ENCODE assay signal across 21 cellular contexts in the genomic region with DNA sequence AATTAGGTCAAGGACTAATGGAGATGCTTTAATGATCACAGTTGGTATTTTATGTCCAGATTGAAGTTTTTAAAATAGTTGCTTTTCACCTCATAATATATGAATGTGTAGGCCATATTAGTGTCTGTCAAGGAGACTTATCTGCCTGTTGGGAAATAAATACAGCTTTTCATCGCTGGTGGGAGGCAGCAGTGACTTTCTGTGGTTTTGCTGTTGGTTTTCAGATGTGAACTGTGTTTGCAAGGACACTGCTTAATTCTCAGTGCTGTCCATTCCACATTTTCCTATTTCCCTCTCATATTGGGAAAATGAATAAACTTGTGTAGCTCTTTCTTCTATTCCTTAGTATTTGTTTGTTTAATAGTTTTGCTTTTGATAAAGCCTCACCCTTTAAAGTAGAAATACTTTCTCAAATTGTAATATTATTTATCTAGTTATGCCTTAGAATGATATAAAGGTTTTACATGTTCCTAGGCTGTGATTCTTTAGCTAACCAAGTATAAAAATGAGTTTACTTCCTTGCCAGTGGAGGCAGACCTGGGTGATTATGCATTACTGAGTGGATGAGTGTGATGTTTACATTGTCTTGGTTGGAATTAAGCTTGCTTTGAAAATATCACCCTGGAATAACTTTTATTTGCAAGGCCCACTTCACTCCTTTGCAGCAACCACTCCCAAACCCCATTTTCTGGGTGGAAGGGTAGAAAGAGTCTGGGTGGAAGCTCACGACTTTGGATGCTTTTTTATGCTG. TPM values are rescaled to one million over a fixed set of nuclear protein-coding genes. Genes with fewer than 3 reads are reported as not detected.
DNase-seq lines count a peak whose midpoint lies in the region; ATAC-seq, FAIRE-seq and TF ChIP-seq lines count a peak whose summit lies in the region.
"Had no signal": no experiment of that assay in that cellular context is flagged by ENCODE, and none has a peak within 500 bp of the region (broad histone marks: within the 10 kb centered on the region; RNA-seq: fewer than 3 reads in every experiment).

No MANE protein-coding gene starts in this region.

- H3K27ac ChIP-seq in A549: peak overlapping the region; percentile 81 to 90
- H3K27ac ChIP-seq: BLaER1, brain microvascular endothelial cell, foreskin keratinocyte had no signal

- no peak for ATAC-seq in A549
- ATAC-seq in GM18511 (IDR thresholded peaks at IDR 0.05; ENCODE audit: unreplicated experiment): no peak
- ATAC-seq: activated CD8-positive, alpha-beta T cell treated with anti-CD3 and anti-CD28 coated beads, Interleukin-2, amount 10 ng/mL, durations not matched to agents 7 days and 5 days; foreskin keratinocyte; left colon; naive thymus-derived CD8-positive, alpha-beta T cell had no signal

- POLR2A ChIA-PET in A549 (lab: Yijun Ruan, JAX): interaction anchor here (0.6 to 1.0 kb wide), 2 partner anchors 65 to 102 kb away, joined by 3 read pairs; no protein-coding TSS in a partner anchor

- FAIRE-seq in A549 (lab: Jason Lieb, UNC): no peak
- FAIRE-seq in islet of Langerhans (lab: Jason Lieb, UNC): peak; percentile 89

- CTCF ChIA-PET in A549 (lab: Yijun Ruan, JAX): interaction anchor here (0.7 to 8.7 kb wide), 7 partner anchors 9 to 287 kb away, joined by 3 to 42 read pairs (median 4); no protein-coding TSS in a partner anchor

- DNase-seq in A549 (ENCODE audit: low read depth in 1 of 2, low spot score in 1 of 2): peak in 1 of 2 experiments; percentile 56
- DNase-seq in ELR (ENCODE audit: low read depth): peak; percentile 43
- peak; percentile 47 for DNase-seq in SK-MEL-5 (ENCODE audit: low read depth, low spot score)
- DNase-seq in NCI-H748 treated with DMSO at 0.1 percent for 48 hours (lab: John Stamatoyannopoulos, UW): no peak
- no peak for DNase-seq in activated CD8-positive, alpha-beta memory T cell treated with anti-CD3 and anti-CD28 coated beads, Interleukin-2, amount 50 U/mL, for 4 hours
- DNase-seq in GM19240 (ENCODE audit: insufficient read length, low spot score): no peak
- DNase-seq: activated CD8-positive, alpha-beta T cell treated with anti-CD3 and anti-CD28 coated beads, Interleukin-2, amount 10 ng/mL, durations not matched to agents 7 days and 5 days; brain microvascular endothelial cell; effector memory CD4-positive, alpha-beta T cell; foreskin keratinocyte; GF-D8; GOT3; KG1; left colon; naive thymus-derived CD8-positive, alpha-beta T cell; NCI-H187; NCI-H82; trophoblast cell had no signal

- no peak for TF ChIP-seq EP300 in A549 (IDR thresholded peaks at IDR 0.05)

- no peak for TF ChIP-seq POLR2A in A549 (IDR thresholded peaks at IDR 0.05; ENCODE audit: low read length)

- TF ChIP-seq RAD21 in A549 (conservative IDR thresholded peaks at IDR 0.05 in 1 of 2, IDR thresholded peaks at IDR 0.05 in 1 of 2): peak in 1 of 2 experiments; percentile 14; a peak in 2 of 5 replicates

- H3K4me1 ChIP-seq in A549: peaks cover 62% of the 10 kb centered on the region
- H3K4me1 ChIP-seq: foreskin keratinocyte had no signal

- H3K4me3 ChIP-seq in A549: peak overlapping the region; percentile 12
- H3K4me3 ChIP-seq: BLaER1 had no signal

- in situ Hi-C loops in SK-MEL-5 (cut with HindIII; ENCODE audit: low pct_unique_long_range_greater_than_20kb, low sequenced_read_pairs): no loop called here

- H3K4me2 ChIP-seq in A549: peak overlapping the region; percentile 79
- H3K4me2 ChIP-seq: BLaER1 had no signal

- no peaks in the 10 kb centered on the region for H3K9me3 ChIP-seq in A549
- H3K9me3 ChIP-seq: BLaER1 had no signal

- WGBS in A549 (ENCODE audit: missing lambda C conversion rate): 9% methylated on average over 2 of the region's 2 CpGs

- TF ChIP-seq CTCF in A549 (IDR thresholded peaks at IDR 0.05): no peak; the same call in 2 of the 3 replicates

TF ChIP-seq in A549, 52 proteins besides CTCF, POLR2A, EP300 and RAD21:
- TF ChIP-seq GATA3 (IDR thresholded peaks at IDR 0.05; ENCODE audit: borderline replicate concordance) (no peak), FOXS1 (CRISPR knock-in tag; IDR thresholded peaks at IDR 0.05) (no peak), HEYL (CRISPR knock-in tag; IDR thresholded peaks at IDR 0.05) (no peak), NFE2L2 (conservative IDR thresholded peaks at IDR 0.05; ENCODE audit: low read length) (no peak), FOSL2 (IDR thresholded peaks at IDR 0.05) (no peak), FOSL2 (CRISPR knock-in tag; IDR thresholded peaks at IDR 0.05) (peak; percentile 42), ZC3H11A (IDR thresholded peaks at IDR 0.05) (no peak), ESRRA (IDR thresholded peaks at IDR 0.05; ENCODE audit: borderline replicate concordance, low read length) (no peak), EHF (CRISPR knock-in tag; IDR thresholded peaks at IDR 0.05) (no peak), HOXB13 (CRISPR knock-in tag; IDR thresholded peaks at IDR 0.05; ENCODE audit: low read depth) (no peak), JUNB (IDR thresholded peaks at IDR 0.05) (no peak), HOXB5 (CRISPR knock-in tag; IDR thresholded peaks at IDR 0.05) (no peak), FOSB (CRISPR knock-in tag; IDR thresholded peaks at IDR 0.05) (0 out of 2 replicates have a peak, but pooled peaks have one; percentile 13), CHD4 (IDR thresholded peaks at IDR 0.05; ENCODE audit: borderline replicate concordance) (no peak), ZSCAN20 (CRISPR knock-in tag; IDR thresholded peaks at IDR 0.05) (no peak), RFX5 (IDR thresholded peaks at IDR 0.05) (no peak)
- TF ChIP-seq, protein P1, sequence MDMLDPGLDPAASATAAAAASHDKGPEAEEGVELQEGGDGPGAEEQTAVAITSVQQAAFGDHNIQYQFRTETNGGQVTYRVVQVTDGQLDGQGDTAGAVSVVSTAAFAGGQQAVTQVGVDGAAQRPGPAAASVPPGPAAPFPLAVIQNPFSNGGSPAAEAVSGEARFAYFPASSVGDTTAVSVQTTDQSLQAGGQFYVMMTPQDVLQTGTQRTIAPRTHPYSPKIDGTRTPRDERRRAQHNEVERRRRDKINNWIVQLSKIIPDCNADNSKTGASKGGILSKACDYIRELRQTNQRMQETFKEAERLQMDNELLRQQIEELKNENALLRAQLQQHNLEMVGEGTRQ (IDR thresholded peaks at IDR 0.05): no peak
- TF ChIP-seq, protein P2, sequence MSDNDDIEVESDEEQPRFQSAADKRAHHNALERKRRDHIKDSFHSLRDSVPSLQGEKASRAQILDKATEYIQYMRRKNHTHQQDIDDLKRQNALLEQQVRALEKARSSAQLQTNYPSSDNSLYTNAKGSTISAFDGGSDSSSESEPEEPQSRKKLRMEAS (IDR thresholded peaks at IDR 0.05): peak; percentile 18; the same call in 1 of the 2 replicates
- TF ChIP-seq, protein P3, sequence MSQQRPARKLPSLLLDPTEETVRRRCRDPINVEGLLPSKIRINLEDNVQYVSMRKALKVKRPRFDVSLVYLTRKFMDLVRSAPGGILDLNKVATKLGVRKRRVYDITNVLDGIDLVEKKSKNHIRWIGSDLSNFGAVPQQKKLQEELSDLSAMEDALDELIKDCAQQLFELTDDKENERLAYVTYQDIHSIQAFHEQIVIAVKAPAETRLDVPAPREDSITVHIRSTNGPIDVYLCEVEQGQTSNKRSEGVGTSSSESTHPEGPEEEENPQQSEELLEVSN (IDR thresholded peaks at IDR 0.05; ENCODE audit: borderline replicate concordance, low read depth): no peak
- TF ChIP-seq, protein P4, sequence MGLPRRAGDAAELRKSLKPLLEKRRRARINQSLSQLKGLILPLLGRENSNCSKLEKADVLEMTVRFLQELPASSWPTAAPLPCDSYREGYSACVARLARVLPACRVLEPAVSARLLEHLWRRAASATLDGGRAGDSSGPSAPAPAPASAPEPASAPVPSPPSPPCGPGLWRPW (IDR thresholded peaks at IDR 0.05): no peak

RNA-seq across cellular contexts. Expression of a gene that starts 3.3 kb away (rescaled TPM):
- polyA plus RNA-seq in A549 (2011; rRNA removed) (24.0 and 32.1 TPM in 2 replicates), A549 (2017; fragmentation: RNase III; extraction: RNeasy Plus Mini Kit Qiagen cat#74134 plus additional on column Dnase treatment) (17.1 to 21.4 TPM (median 21.2 TPM) in 3 replicates)
- 6.6 and 7.5 TPM in 2 replicates for polyA plus RNA-seq in A549 (2012; cell fraction: cytosol; rRNA removed)
- 9.0 and 12.0 TPM in 2 replicates for polyA plus RNA-seq in A549 (2012; cell fraction: nucleus; rRNA removed)
- polyA minus RNA-seq in A549 (2011; rRNA and poly(A)+ RNA removed): 21.0 and 23.4 TPM in 2 replicates
- 15.8 and 16.1 TPM in 2 replicates for total RNA-seq in SK-MEL-5 (2014; rRNA removed; shearing (Covaris generic))
- 9.3 and 10.8 TPM in 2 replicates for polyA plus RNA-seq in SK-MEL-5 (2015; cell fraction: cytosol; rRNA removed)
- 46.6 and 55.2 TPM in 2 replicates for polyA plus RNA-seq in SK-MEL-5 (2015; cell fraction: nucleus; rRNA removed)
- total RNA-seq: activated CD8-positive, alpha-beta T cell treated with anti-CD3 and anti-CD28 coated beads, Interleukin-2, amount 10 ng/mL, durations not matched to agents 7 days and 5 days; naive thymus-derived CD8-positive, alpha-beta T cell had no signal

Comparison
In these comparisons a context has a peak if more than half of its experiments do, and no peak if none do; other contexts are left out.
1. DNase-seq: peak in ELR (single experiment) and SK-MEL-5 (single experiment); none in NCI-H748 treated with DMSO at 0.1 percent for 48 hours (single experiment), activated CD8-positive, alpha-beta memory T cell treated with anti-CD3 and anti-CD28 coated beads, Interleukin-2, amount 50 U/mL, for 4 hours (single experiment) and GM19240 (single experiment).